In the genomic region with DNA sequence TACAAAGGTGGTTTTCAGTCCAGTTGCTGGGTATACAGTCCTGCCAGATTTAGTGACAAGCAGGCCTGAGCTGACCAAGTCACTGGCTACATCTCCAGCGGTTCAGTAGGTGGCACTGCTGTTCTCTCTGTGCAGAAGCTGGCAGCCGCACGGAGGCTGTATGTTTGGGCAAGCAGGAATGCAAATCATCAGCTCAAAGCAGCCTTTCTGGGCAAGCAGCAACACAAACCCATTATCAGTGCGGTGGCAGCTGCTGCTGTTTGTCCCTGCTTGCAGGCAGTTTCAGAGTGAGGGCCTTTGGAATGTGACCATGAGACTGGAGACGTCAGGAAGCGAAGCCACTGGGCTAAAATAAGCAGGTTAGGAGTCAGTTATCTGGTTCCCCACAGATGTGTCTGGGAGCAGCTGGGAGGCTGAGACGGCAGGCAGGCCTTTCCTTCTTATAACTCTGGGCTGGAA, we compare ENCODE assay signal across 8 cellular contexts.
DNase-seq lines count a peak whose midpoint lies in the region; ATAC-seq, FAIRE-seq and TF ChIP-seq lines count a peak whose summit lies in the region.

No MANE protein-coding gene starts in this region.

- in situ Hi-C loops in ACHN (cut with HindIII; ENCODE audit: low pct_ligation_motif_present, low pct_unique_long_range_greater_than_20kb, low sequenced_read_pairs) = no loop called here

- H3K4me1 ChIP-seq in body of pancreas = peaks cover 9% of the 10 kb centered on the region
- no peaks in the 10 kb centered on the region; the same call in 1 of the 2 replicates for H3K4me1 ChIP-seq in iPS-20b (ENCODE audit: insufficient read depth, low read length)
- no peaks in the 10 kb centered on the region for H3K4me1 ChIP-seq in small intestine (ENCODE audit: control insufficient read depth in 2 of 2, insufficient read depth in 1 of 2, low read depth in 1 of 2, low read length in 1 of 2)

- H3K27me3 ChIP-seq in body of pancreas = no peaks in the 10 kb centered on the region
- H3K27me3 ChIP-seq in iPS-20b (ENCODE audit: insufficient read depth, low read length) = no peaks in the 10 kb centered on the region
- no peaks in the 10 kb centered on the region for H3K27me3 ChIP-seq in small intestine (ENCODE audit: control insufficient read depth in 2 of 2, insufficient read depth in 2 of 2, low read length in 2 of 2)

- intact Hi-C loops in body of pancreas (cut with DNase I) = no loop called here

- WGBS in body of pancreas, 2 donors = 1 to 7% methylated on average over 7 of the region's 7 CpGs
- 5 to 12% (median 6%) methylated on average over 7 of the region's 7 CpGs for WGBS in small intestine, 3 donors

- H3K4me3 ChIP-seq in body of pancreas = no peak overlapping the region
- no peak overlapping the region for H3K4me3 ChIP-seq in iPS-20b (ENCODE audit: low read length)
- no peak overlapping the region for H3K4me3 ChIP-seq in small intestine (ENCODE audit: low read depth in 1 of 2, low read length in 2 of 2)

- TF ChIP-seq CTCF in body of pancreas (IDR thresholded peaks at IDR 0.05) = peak; percentile 42 to 90 (median 83)

- ATAC-seq in GM18861 (IDR thresholded peaks at IDR 0.05; ENCODE audit: unreplicated experiment) = peak; percentile 100
- peak; percentile 100 for ATAC-seq in HG03066 (IDR thresholded peaks at IDR 0.05; ENCODE audit: low read depth, unreplicated experiment)
- ATAC-seq in body of pancreas = peak; percentile 99

- FAIRE-seq in TTC549 (lab: Jason Lieb, UNC) = peak; percentile 71
- FAIRE-seq in small intestine (lab: Jason Lieb, UNC) = no peak

- H3K9ac ChIP-seq in iPS-20b (ENCODE audit: low read depth, low read length) = peak overlapping the region; percentile 12; the same call in 1 of the 2 replicates

- H3K9me3 ChIP-seq in body of pancreas (no peaks in the 10 kb centered on the region), iPS-20b (ENCODE audit: insufficient read depth, low read depth, low read length) (no peaks in the 10 kb centered on the region), small intestine (ENCODE audit: control insufficient read depth, low read depth) (no peaks in the 10 kb centered on the region)

- TF ChIP-seq POLR2A in body of pancreas (IDR thresholded peaks at IDR 0.05) = no peak

- DNase-seq in ACHN (peak; percentile 19), NCI-H2107 (lab: John Stamatoyannopoulos, UW) (peak; percentile 82), body of pancreas (peak; percentile 79 to 92 (median 90)), small intestine (peak; percentile 87)

- peak overlapping the region in 2 of 4 donors; percentile 3 to 27 for H3K27ac ChIP-seq in body of pancreas
- H3K27ac ChIP-seq in iPS-20b (ENCODE audit: low read length) = no peak overlapping the region
- H3K27ac ChIP-seq in small intestine (ENCODE audit: low read depth in 1 of 2, low read length in 1 of 2) = peak overlapping the region in 1 of 2 donors; percentile 46

- H3K36me3 ChIP-seq in body of pancreas (replicated peaks in 1 of 2; ENCODE audit: insufficient read depth in 1 of 2, low read depth in 2 of 2) (no peaks in the 10 kb centered on the region), iPS-20b (ENCODE audit: insufficient read depth, low read depth, low read length) (no peaks in the 10 kb centered on the region), small intestine (ENCODE audit: control insufficient read depth in 2 of 2, insufficient read depth in 2 of 2, low read length in 2 of 2) (no peaks in the 10 kb centered on the region)

Comparison
In these comparisons a context has a peak if more than half of its experiments do, and no peak if none do; other contexts are left out.
1. DNase-seq: peak in every context shown above with its lines; median percentile 90 in body of pancreas; 87 in small intestine; 82 in NCI-H2107; 19 in ACHN.